In the genomic region with DNA sequence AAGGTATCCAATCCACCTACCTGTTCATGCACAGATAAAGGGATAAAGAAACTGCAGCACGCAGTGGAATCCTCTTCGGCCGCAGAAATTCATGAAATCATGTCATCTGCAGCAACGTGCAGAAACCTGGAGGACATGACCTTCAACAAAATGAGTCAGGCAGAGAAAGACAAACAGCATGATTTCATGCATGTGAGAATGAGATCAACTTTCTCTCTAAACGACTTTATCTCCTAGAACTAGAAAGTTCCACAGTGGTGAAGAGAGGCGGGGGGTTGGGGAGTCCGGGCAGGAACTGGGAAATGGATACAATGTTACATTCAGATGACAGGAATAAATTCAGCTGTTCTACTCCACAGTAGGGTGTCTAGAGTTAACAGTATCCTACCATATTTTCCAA, we compare ENCODE assay signal across 1 cellular context.
TF ChIP-seq lines count a peak whose summit lies in the region.

No MANE protein-coding gene starts in this region.

TF ChIP-seq in HEK293T, 16 proteins besides CTCF, POLR2A, EP300 and RAD21:
- TF ChIP-seq SUZ12 (IDR thresholded peaks at IDR 0.05) (no peak), FOXA1 (IDR thresholded peaks at IDR 0.05) (no peak)
